Comparison of ENCODE assay signal across 1 cellular context in genomic region chr20:44773070-44773829, GRCh38.
TF ChIP-seq lines count a peak whose summit lies in the region.

No MANE protein-coding gene starts in this region.

TF ChIP-seq in HCT116, 20 proteins besides CTCF, POLR2A, EP300 and RAD21 (continued from another document):
- TF ChIP-seq, protein P1, sequence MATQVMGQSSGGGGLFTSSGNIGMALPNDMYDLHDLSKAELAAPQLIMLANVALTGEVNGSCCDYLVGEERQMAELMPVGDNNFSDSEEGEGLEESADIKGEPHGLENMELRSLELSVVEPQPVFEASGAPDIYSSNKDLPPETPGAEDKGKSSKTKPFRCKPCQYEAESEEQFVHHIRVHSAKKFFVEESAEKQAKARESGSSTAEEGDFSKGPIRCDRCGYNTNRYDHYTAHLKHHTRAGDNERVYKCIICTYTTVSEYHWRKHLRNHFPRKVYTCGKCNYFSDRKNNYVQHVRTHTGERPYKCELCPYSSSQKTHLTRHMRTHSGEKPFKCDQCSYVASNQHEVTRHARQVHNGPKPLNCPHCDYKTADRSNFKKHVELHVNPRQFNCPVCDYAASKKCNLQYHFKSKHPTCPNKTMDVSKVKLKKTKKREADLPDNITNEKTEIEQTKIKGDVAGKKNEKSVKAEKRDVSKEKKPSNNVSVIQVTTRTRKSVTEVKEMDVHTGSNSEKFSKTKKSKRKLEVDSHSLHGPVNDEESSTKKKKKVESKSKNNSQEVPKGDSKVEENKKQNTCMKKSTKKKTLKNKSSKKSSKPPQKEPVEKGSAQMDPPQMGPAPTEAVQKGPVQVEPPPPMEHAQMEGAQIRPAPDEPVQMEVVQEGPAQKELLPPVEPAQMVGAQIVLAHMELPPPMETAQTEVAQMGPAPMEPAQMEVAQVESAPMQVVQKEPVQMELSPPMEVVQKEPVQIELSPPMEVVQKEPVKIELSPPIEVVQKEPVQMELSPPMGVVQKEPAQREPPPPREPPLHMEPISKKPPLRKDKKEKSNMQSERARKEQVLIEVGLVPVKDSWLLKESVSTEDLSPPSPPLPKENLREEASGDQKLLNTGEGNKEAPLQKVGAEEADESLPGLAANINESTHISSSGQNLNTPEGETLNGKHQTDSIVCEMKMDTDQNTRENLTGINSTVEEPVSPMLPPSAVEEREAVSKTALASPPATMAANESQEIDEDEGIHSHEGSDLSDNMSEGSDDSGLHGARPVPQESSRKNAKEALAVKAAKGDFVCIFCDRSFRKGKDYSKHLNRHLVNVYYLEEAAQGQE (IDR thresholded peaks at IDR 0.05; ENCODE audit: low read depth): no peak
- TF ChIP-seq TCF7L2 (IDR thresholded peaks at IDR 0.05; ENCODE audit: borderline replicate concordance, extremely low read depth, insufficient read depth, insufficient read length) (no peak), SRF (IDR thresholded peaks at IDR 0.05; ENCODE audit: low read depth) (no peak), JUND (IDR thresholded peaks at IDR 0.05) (no peak), CBX3 (IDR thresholded peaks at IDR 0.05; ENCODE audit: low read depth) (no peak)
- TF ChIP-seq, protein P2, sequence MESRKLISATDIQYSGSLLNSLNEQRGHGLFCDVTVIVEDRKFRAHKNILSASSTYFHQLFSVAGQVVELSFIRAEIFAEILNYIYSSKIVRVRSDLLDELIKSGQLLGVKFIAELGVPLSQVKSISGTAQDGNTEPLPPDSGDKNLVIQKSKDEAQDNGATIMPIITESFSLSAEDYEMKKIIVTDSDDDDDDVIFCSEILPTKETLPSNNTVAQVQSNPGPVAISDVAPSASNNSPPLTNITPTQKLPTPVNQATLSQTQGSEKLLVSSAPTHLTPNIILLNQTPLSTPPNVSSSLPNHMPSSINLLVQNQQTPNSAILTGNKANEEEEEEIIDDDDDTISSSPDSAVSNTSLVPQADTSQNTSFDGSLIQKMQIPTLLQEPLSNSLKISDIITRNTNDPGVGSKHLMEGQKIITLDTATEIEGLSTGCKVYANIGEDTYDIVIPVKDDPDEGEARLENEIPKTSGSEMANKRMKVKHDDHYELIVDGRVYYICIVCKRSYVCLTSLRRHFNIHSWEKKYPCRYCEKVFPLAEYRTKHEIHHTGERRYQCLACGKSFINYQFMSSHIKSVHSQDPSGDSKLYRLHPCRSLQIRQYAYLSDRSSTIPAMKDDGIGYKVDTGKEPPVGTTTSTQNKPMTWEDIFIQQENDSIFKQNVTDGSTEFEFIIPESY (IDR thresholded peaks at IDR 0.05; ENCODE audit: extremely low read depth, insufficient replicate concordance, low read length): no peak
